In the genomic region with DNA sequence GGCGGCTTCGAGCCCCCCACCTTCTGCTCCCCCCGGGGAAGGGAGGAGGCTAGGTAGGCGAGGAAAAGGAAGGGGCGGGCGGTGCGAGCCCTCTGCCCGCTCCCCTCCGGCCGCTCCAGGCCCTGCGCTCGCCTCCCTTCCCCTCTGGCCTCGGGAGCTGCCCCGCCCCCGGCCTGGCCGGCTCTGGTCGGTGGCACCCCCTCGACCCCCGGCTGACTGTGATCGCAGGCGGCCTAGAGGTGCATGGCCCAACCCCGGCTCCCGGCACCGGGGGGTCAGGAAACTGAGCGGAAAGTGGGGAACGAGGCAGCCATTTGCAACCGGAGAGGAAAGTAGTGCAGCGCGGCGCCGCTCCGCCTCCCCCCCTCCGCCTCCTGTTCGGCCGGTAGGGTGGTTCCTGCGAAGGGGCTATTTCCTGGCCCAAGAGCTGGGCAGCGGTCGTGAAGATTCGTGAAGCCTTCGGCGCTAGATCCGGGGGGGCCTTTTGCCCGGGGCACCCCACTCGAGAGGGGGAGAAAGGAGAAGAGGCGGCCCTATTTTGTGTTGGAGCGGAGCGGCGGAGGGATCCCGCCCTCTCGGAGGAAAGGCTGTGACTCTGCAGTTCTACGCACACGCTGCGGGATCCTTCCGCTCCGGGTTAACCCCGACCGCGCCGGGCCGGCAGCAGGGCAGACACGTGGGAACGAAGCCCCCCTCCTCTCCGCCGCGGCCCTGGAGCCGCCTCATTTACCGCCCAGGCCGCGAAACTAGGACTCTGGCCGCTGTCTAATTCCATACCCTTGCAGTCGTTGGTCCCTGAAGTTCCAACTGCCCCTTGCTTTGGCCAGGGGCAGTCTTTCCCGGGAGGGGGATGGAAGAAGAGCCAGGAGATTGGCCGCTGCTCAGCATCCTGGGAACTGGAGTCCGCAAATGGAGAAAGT, we compare ENCODE assay signal across 8 cellular contexts. TPM values are rescaled to one million over a fixed set of nuclear protein-coding genes. Genes with fewer than 3 reads are reported as not detected.
DNase-seq lines count a peak whose midpoint lies in the region; ATAC-seq and TF ChIP-seq lines count a peak whose summit lies in the region.

A gene with protein sequence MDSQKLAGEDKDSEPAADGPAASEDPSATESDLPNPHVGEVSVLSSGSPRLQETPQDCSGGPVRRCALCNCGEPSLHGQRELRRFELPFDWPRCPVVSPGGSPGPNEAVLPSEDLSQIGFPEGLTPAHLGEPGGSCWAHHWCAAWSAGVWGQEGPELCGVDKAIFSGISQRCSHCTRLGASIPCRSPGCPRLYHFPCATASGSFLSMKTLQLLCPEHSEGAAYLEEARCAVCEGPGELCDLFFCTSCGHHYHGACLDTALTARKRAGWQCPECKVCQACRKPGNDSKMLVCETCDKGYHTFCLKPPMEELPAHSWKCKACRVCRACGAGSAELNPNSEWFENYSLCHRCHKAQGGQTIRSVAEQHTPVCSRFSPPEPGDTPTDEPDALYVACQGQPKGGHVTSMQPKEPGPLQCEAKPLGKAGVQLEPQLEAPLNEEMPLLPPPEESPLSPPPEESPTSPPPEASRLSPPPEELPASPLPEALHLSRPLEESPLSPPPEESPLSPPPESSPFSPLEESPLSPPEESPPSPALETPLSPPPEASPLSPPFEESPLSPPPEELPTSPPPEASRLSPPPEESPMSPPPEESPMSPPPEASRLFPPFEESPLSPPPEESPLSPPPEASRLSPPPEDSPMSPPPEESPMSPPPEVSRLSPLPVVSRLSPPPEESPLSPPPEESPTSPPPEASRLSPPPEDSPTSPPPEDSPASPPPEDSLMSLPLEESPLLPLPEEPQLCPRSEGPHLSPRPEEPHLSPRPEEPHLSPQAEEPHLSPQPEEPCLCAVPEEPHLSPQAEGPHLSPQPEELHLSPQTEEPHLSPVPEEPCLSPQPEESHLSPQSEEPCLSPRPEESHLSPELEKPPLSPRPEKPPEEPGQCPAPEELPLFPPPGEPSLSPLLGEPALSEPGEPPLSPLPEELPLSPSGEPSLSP (N-terminal part only) (minus strand): TSS at position 558 of the 920 bp plus-strand sequence. CDS start 5,470 bp downstream, outside the sequence.

- peaks cover 30% of the 10 kb centered on the region for H3K4me1 ChIP-seq in ES-I3 (ENCODE audit: insufficient read depth, low read length)
- peaks cover 66% of the 10 kb centered on the region for H3K4me1 ChIP-seq in left ventricle myocardium inferior
- peaks cover 38% of the 10 kb centered on the region for H3K4me1 ChIP-seq in upper lobe of right lung

- peak within 1 kb of the TSS; percentile 96 for H3K4me3 Mint-ChIP-seq in progenitor cell of endocrine pancreas (ENCODE audit: low read depth)

- no peaks in the 10 kb centered on the region for H3K27me3 ChIP-seq in left ventricle myocardium inferior (ENCODE audit: low read depth)
- H3K27me3 ChIP-seq in upper lobe of right lung, result no peaks in the 10 kb centered on the region

- peaks cover 41% of the 10 kb centered on the region for H3K4me1 Mint-ChIP-seq in progenitor cell of endocrine pancreas (ENCODE audit: low read depth)

- H3K9me3 Mint-ChIP-seq in progenitor cell of endocrine pancreas (ENCODE audit: low read depth), result no peaks in the 10 kb centered on the region

- no peaks in the 10 kb centered on the region for H3K36me3 Mint-ChIP-seq in progenitor cell of endocrine pancreas (ENCODE audit: insufficient read depth)

- no peaks in the 10 kb centered on the region for H3K9me3 ChIP-seq in ES-I3 (ENCODE audit: control insufficient read depth, insufficient read depth, low read length)
- no peaks in the 10 kb centered on the region for H3K9me3 ChIP-seq in left ventricle myocardium inferior (replicated peaks)
- H3K9me3 ChIP-seq in upper lobe of right lung, result no peaks in the 10 kb centered on the region

- H3K36me3 ChIP-seq in ES-I3 (ENCODE audit: insufficient read depth, low read length) (no peaks in the 10 kb centered on the region), left ventricle myocardium inferior (no peaks in the 10 kb centered on the region), upper lobe of right lung (no peaks in the 10 kb centered on the region)

- peak within 1 kb of the TSS; percentile 100 for H3K27ac ChIP-seq in left ventricle myocardium inferior (replicated peaks)
- H3K27ac ChIP-seq in upper lobe of right lung, result peak within 1 kb of the TSS; percentile 98

- H3K27me3 Mint-ChIP-seq in progenitor cell of endocrine pancreas, result no peaks in the 10 kb centered on the region

- intact Hi-C loops in T-helper 1 cell treated with Interleukin-12 subunit alpha and Interleukin-12 subunit beta and Interleukin-4 antibody, amounts not matched to agents 30 ng/mL and 1 ng/mL, for 36 hours (cut with micrococcal nuclease), result loop anchor here (1.0 kb wide), 2 partner anchors 10 to 42 kb away; a partner anchor contains a TSS
- intact Hi-C loops in left ventricle myocardium inferior (cut with micrococcal nuclease), result loop anchor here (10.0 kb wide), 1 partner anchor 64 kb away; no protein-coding TSS in a partner anchor
- intact Hi-C loops in upper lobe of right lung (cut with DNase I), result no loop called here

- DNase-seq in NCI-H146 (lab: John Stamatoyannopoulos, UW), result peak; percentile 94
- peak; percentile 96 for DNase-seq in amniotic epithelial cell (ENCODE audit: low read depth)
- peak; percentile 93 for DNase-seq in left ventricle myocardium inferior
- peak; percentile 85 for DNase-seq in progenitor cell of endocrine pancreas (ENCODE audit: low spot score, unreplicated experiment)
- DNase-seq in upper lobe of right lung, result peak; percentile 97

- ATAC-seq in HG02610 (IDR thresholded peaks at IDR 0.05; ENCODE audit: unreplicated experiment) (peak; percentile 46), upper lobe of right lung (peak; percentile 88)

- H3K9ac ChIP-seq in ES-I3 (ENCODE audit: low read depth, low read length), result peak within 1 kb of the TSS; percentile 86

- peak within 1 kb of the TSS; percentile 100 for H3K27ac Mint-ChIP-seq in progenitor cell of endocrine pancreas

- H3K4me3 ChIP-seq in left ventricle myocardium inferior (peak within 1 kb of the TSS; percentile 99), upper lobe of right lung (peak within 1 kb of the TSS; percentile 96)

- peak; percentile 56 for TF ChIP-seq CTCF in left ventricle myocardium inferior (IDR thresholded peaks at IDR 0.05; ENCODE audit: borderline replicate concordance)
- TF ChIP-seq CTCF in progenitor cell of endocrine pancreas (IDR thresholded peaks at IDR 0.05; ENCODE audit: unreplicated experiment), result peak; percentile 39
- no peak for TF ChIP-seq CTCF in upper lobe of right lung (IDR thresholded peaks at IDR 0.05)

RNA-seq across cellular contexts. Expression of the gene that starts here (rescaled TPM):
- total RNA-seq in T-helper 1 cell treated with Interleukin-12 subunit alpha and Interleukin-12 subunit beta and Interleukin-4 antibody, amounts not matched to agents 30 ng/mL and 1 ng/mL, for 36 hours, result 107 and 123 TPM in 2 replicates
- 38.5 TPM for total RNA-seq in left ventricle myocardium inferior
- total RNA-seq in progenitor cell of endocrine pancreas, result 130 and 132 TPM in 2 replicates
- total RNA-seq in upper lobe of right lung, result 102 TPM

Comparison
In these comparisons a context has a peak if more than half of its experiments do, and no peak if none do; other contexts are left out.
1. Peak in every context shown above with its lines: DNase-seq, ATAC-seq, H3K4me3 ChIP-seq and H3K27ac ChIP-seq.